Comparison of ENCODE assay signal across 9 cellular contexts in the genomic region with DNA sequence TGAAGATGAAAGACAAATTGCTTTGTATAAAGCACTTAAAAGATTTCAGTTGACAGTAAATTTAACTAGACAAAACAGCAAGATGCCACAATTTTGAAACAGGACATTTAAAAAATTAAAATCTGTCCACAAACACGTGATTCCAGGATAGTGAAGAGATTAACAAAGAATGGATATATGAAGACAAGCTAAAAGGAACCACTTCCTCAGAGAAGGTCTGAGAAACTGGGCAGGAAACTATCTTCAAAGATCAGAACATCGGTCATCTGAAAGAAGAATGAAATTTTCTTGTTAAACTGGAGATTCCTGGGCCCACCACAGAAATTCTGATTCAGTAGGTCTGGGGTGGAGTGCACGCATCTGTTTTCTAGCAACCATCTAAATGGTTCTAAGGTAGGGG. TPM values are rescaled to one million over a fixed set of nuclear protein-coding genes. Genes with fewer than 3 reads are reported as not detected.
DNase-seq lines count a peak whose midpoint lies in the region; ATAC-seq and TF ChIP-seq lines count a peak whose summit lies in the region.
"Had no signal": no experiment of that assay in that cellular context is flagged by ENCODE, and none has a peak within 500 bp of the region (broad histone marks: within the 10 kb centered on the region; RNA-seq: fewer than 3 reads in every experiment).

No MANE protein-coding gene starts in this region.

- peak overlapping the region; percentile 95; the same call in 1 of the 2 replicates for H3K9ac ChIP-seq in SK-N-SH
- peak overlapping the region; percentile 95 for H3K9ac ChIP-seq in skeletal muscle satellite cell (ENCODE audit: low read depth, low read length)

- no peak overlapping the region for H3K27ac ChIP-seq in SK-N-SH (ENCODE audit: low read depth in 2 of 2, low read length in 1 of 2)
- H3K27ac ChIP-seq in Panc1 (ENCODE audit: low read length), result peak overlapping the region; percentile 89

- peaks cover 51% of the 10 kb centered on the region for H3K79me2 ChIP-seq in SK-N-SH (ENCODE audit: insufficient read depth)

- H2AFZ ChIP-seq in SK-N-SH (ENCODE audit: low read depth), result 0 out of 2 replicates have a peak overlapping the region, but pooled peaks have one; percentile 91

- intact Hi-C loops in Panc1 (cut with micrococcal nuclease; ENCODE audit: unreplicated experiment), result no loop called here

- TF ChIP-seq EP300 in SK-N-SH (IDR thresholded peaks at IDR 0.05; ENCODE audit: borderline replicate concordance in 1 of 2, low read depth in 1 of 2, low read length in 1 of 2), result no peak

- no peak for TF ChIP-seq POLR2A in GM18505 (IDR thresholded peaks at IDR 0.05; ENCODE audit: borderline replicate concordance, extremely low read depth, insufficient read depth, insufficient read length)

- no peaks in the 10 kb centered on the region for H3K9me2 ChIP-seq in SK-N-SH

- DNase-seq in SK-N-SH, result no peak
- DNase-seq in Panc1 (ENCODE audit: low read depth, low spot score), result no peak
- no peak for DNase-seq in epithelial cell of esophagus (ENCODE audit: low read depth)
- DNase-seq in amygdala (lab: John Stamatoyannopoulos, UW), result no peak
- DNase-seq: NCI-H2029 had no signal

- 91% methylated on average over 3 of the region's 3 CpGs for WGBS in SK-N-SH (ENCODE audit: low lambda C conversion rate)

- H3K36me3 ChIP-seq in SK-N-SH (replicated peaks in 1 of 2; ENCODE audit: control insufficient read depth in 1 of 2, insufficient read depth in 2 of 2, low read length in 1 of 2), result peaks cover 17 to 21% of the 10 kb centered on the region in 2 experiments
- H3K36me3 ChIP-seq in Panc1 (ENCODE audit: control insufficient read depth, insufficient read depth, low read length), result peaks cover 3% of the 10 kb centered on the region
- peaks cover 15% of the 10 kb centered on the region for H3K36me3 ChIP-seq in skeletal muscle satellite cell (ENCODE audit: insufficient read depth, low read length)

- H3K4me2 ChIP-seq in SK-N-SH (peak overlapping the region; percentile 96), skeletal muscle satellite cell (ENCODE audit: low read length) (peak overlapping the region; percentile 87)

- in situ Hi-C loops in Panc1 (cut with HindIII; ENCODE audit: low pct_unique_long_range_greater_than_20kb, low sequenced_read_pairs), result no loop called here

- H3F3A ChIP-seq in SK-N-SH (replicated peaks; ENCODE audit: insufficient read depth), result no peaks in the 10 kb centered on the region

- peaks cover 0 to 7% of the 10 kb centered on the region in 2 experiments; a peak in 2 of 4 replicates for H3K4me1 ChIP-seq in SK-N-SH (ENCODE audit: control insufficient read depth in 1 of 2, insufficient read depth in 2 of 2, low read depth in 1 of 2, low read length in 1 of 2)
- 0 out of 2 replicates have a peak, but pooled peaks cover 4% of the 10 kb centered on the region for H3K4me1 ChIP-seq in Panc1 (ENCODE audit: control insufficient read depth, insufficient read depth, low read length)
- H3K4me1 ChIP-seq in skeletal muscle satellite cell (ENCODE audit: control insufficient read depth, insufficient read depth, low read length), result peaks cover 15% of the 10 kb centered on the region

- H3K4me3 ChIP-seq in SK-N-SH (ENCODE audit: low read depth in 2 of 2, low read length in 1 of 2) (peak overlapping the region; percentile 75 to 88), Panc1 (ENCODE audit: low read depth in 2 of 2, low read length in 2 of 2) (peak overlapping the region; percentile 83 to 95), epithelial cell of esophagus (ENCODE audit: low read length) (peak overlapping the region; percentile 78), skeletal muscle satellite cell (ENCODE audit: low read length) (peak overlapping the region; percentile 83)

- ATAC-seq in SK-N-SH treated with all-trans-retinoic acid at 6 μM for 48 hours, result no peak
- ATAC-seq in Panc1, result no peak
- no peak for ATAC-seq in GM18505 (IDR thresholded peaks at IDR 0.05; ENCODE audit: unreplicated experiment)
- ATAC-seq in HG03139 (IDR thresholded peaks at IDR 0.05; ENCODE audit: unreplicated experiment), result no peak

- no peaks in the 10 kb centered on the region for H3K9me3 ChIP-seq in SK-N-SH
- no peaks in the 10 kb centered on the region for H3K9me3 ChIP-seq in Panc1 (ENCODE audit: control insufficient read depth, insufficient read depth, low read depth, low read length)
- H3K9me3 ChIP-seq in skeletal muscle satellite cell (replicated peaks; ENCODE audit: low read length), result no peaks in the 10 kb centered on the region

- POLR2A ChIA-PET in SK-N-SH (lab: Yijun Ruan, JAX) (no interaction called here), Panc1 (lab: Charles Lee) (no interaction called here)

- TF ChIP-seq CTCF in SK-N-SH (IDR thresholded peaks at IDR 0.05) (no peak), Panc1 (IDR thresholded peaks at IDR 0.05) (no peak), epithelial cell of esophagus (IDR thresholded peaks at IDR 0.05; ENCODE audit: insufficient read depth, low read depth, low read length, missing control alignments) (no peak)

- H3K27me3 ChIP-seq in SK-N-SH (ENCODE audit: insufficient read depth), result no peaks in the 10 kb centered on the region
- no peaks in the 10 kb centered on the region for H3K27me3 ChIP-seq in Panc1 (ENCODE audit: control insufficient read depth, insufficient read depth, low read length)
- H3K27me3 ChIP-seq in skeletal muscle satellite cell (ENCODE audit: control insufficient read depth, insufficient read depth, low read length), result no peaks in the 10 kb centered on the region

- peaks cover 4% of the 10 kb centered on the region; the same call in 1 of the 2 replicates for H4K20me1 ChIP-seq in SK-N-SH (ENCODE audit: insufficient read depth)

- no TSS peak for BruUV-seq in Panc1 (replicated peaks; lab: Mats Ljungman, UMichigan)

- no peak for TF ChIP-seq RAD21 in SK-N-SH (IDR thresholded peaks at IDR 0.05; ENCODE audit: low read length)

- CTCF ChIA-PET in SK-N-SH (lab: Yijun Ruan, JAX), result no interaction called here
- CTCF ChIA-PET in Panc1 (lab: Charles Lee), result no interaction called here

TF ChIP-seq in SK-N-SH, 30 proteins besides CTCF, POLR2A, EP300 and RAD21 (continues in another document):
- TF ChIP-seq FOXM1 (IDR thresholded peaks at IDR 0.05; ENCODE audit: low read depth) (no peak), TAF1 (IDR thresholded peaks at IDR 0.05; ENCODE audit: borderline replicate concordance, low read depth, low read length) (no peak), NFIC (IDR thresholded peaks at IDR 0.05; ENCODE audit: borderline replicate concordance) (no peak), TEAD4 (IDR thresholded peaks at IDR 0.05; ENCODE audit: borderline replicate concordance, insufficient read depth) (no peak), SMC3 (IDR thresholded peaks at IDR 0.05; ENCODE audit: low read depth, low read length) (no peak)

TF ChIP-seq in SK-N-SH treated with all-trans-retinoic acid at 6 μM for 48 hours, 23 proteins besides CTCF, POLR2A, EP300 and RAD21 (continues in another document):
- TF ChIP-seq OSR1 (CRISPR knock-in tag; IDR thresholded peaks at IDR 0.05), result no peak
- TF ChIP-seq SNAI2 (CRISPR knock-in tag; IDR thresholded peaks at IDR 0.05), result no peak
- no peak for TF ChIP-seq ARNTL (CRISPR knock-in tag; IDR thresholded peaks at IDR 0.05; ENCODE audit: borderline replicate concordance, low read depth)
- TF ChIP-seq, protein P1, sequence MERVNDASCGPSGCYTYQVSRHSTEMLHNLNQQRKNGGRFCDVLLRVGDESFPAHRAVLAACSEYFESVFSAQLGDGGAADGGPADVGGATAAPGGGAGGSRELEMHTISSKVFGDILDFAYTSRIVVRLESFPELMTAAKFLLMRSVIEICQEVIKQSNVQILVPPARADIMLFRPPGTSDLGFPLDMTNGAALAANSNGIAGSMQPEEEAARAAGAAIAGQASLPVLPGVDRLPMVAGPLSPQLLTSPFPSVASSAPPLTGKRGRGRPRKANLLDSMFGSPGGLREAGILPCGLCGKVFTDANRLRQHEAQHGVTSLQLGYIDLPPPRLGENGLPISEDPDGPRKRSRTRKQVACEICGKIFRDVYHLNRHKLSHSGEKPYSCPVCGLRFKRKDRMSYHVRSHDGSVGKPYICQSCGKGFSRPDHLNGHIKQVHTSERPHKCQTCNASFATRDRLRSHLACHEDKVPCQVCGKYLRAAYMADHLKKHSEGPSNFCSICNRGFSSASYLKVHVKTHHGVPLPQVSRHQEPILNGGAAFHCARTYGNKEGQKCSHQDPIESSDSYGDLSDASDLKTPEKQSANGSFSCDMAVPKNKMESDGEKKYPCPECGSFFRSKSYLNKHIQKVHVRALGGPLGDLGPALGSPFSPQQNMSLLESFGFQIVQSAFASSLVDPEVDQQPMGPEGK (CRISPR knock-in tag; IDR thresholded peaks at IDR 0.05; ENCODE audit: borderline replicate concordance), result no peak
- no peak for TF ChIP-seq CREB5 (CRISPR knock-in tag; IDR thresholded peaks at IDR 0.05; ENCODE audit: low read depth)
- TF ChIP-seq ZFP3 (CRISPR knock-in tag; IDR thresholded peaks at IDR 0.05), result no peak
- no peak for TF ChIP-seq PPARA (CRISPR knock-in tag; IDR thresholded peaks at IDR 0.05; ENCODE audit: borderline replicate concordance)
- no peak for TF ChIP-seq ZNF70 (CRISPR knock-in tag; IDR thresholded peaks at IDR 0.05)

RNA-seq across cellular contexts. Expression of gene RWDD4, which starts 1.4 kb away (rescaled TPM):
- 7.3 and 7.7 TPM in 2 replicates for polyA plus RNA-seq in SK-N-SH (2012; rRNA removed)
- polyA plus RNA-seq in SK-N-SH (2012; cell fraction: cytosol; rRNA removed), result 11.1 and 14.9 TPM in 2 replicates
- 4.2 and 4.3 TPM in 2 replicates for polyA plus RNA-seq in SK-N-SH (2012; cell fraction: nucleus; rRNA removed)
- 27.4 TPM for total RNA-seq in Panc1 (2021; ENCODE audit: unreplicated experiment)
- 21.3 TPM for polyA plus RNA-seq in Panc1 (2012; ENCODE audit: insufficient read length)
- 24.8 and 26.9 TPM in 2 replicates for total RNA-seq in skeletal muscle satellite cell (2012; rRNA removed)

RNA-seq across cellular contexts. Expression of gene TRAPPC11, which starts 1.5 kb away (rescaled TPM):
- polyA plus RNA-seq in SK-N-SH (2012; rRNA removed), result 18.8 and 35.0 TPM in 2 replicates
- polyA plus RNA-seq in SK-N-SH (2012; cell fraction: cytosol; rRNA removed), result 24.2 and 26.2 TPM in 2 replicates
- 29.5 and 49.0 TPM in 2 replicates for polyA plus RNA-seq in SK-N-SH (2012; cell fraction: nucleus; rRNA removed)
- 21.1 TPM for total RNA-seq in Panc1 (2021; ENCODE audit: unreplicated experiment)
- polyA plus RNA-seq in Panc1 (2012; ENCODE audit: insufficient read length), result 10.7 TPM
- 32.1 and 33.5 TPM in 2 replicates for total RNA-seq in skeletal muscle satellite cell (2012; rRNA removed)
